9 cellular contexts compared by ENCODE assay signal in genomic region chr4:92477309-92477708, GRCh38.
"Had no signal": no experiment of that assay in that cellular context is flagged by ENCODE, and none has a peak within 500 bp of the region (broad histone marks: within the 10 kb centered on the region; RNA-seq: fewer than 3 reads in every experiment).

No MANE protein-coding gene starts in this region.

- H3K4me3 ChIP-seq: GM23248 had no signal

- H3K9me3 Mint-ChIP-seq: H9 had no signal

- H2AFZ ChIP-seq: GM23248 had no signal

- H3K36me3 Mint-ChIP-seq: IgD-negative memory B cell had no signal

- H3K27ac ChIP-seq: GM23248, HL-60 had no signal

- DNase-seq: GM23248, H9, HCEC 1CT, KBM-7 had no signal

- H3K27me3 Mint-ChIP-seq: IgD-negative memory B cell had no signal

- FAIRE-seq: H1, H54, HepG2 had no signal

- H3K4me1 Mint-ChIP-seq: IgD-negative memory B cell had no signal

- ATAC-seq: HepG2 had no signal

- H3K27ac Mint-ChIP-seq: IgD-negative memory B cell had no signal

- H3K4me3 Mint-ChIP-seq: H9, IgD-negative memory B cell had no signal
